22 cellular contexts compared by ENCODE assay signal in the genomic region with DNA sequence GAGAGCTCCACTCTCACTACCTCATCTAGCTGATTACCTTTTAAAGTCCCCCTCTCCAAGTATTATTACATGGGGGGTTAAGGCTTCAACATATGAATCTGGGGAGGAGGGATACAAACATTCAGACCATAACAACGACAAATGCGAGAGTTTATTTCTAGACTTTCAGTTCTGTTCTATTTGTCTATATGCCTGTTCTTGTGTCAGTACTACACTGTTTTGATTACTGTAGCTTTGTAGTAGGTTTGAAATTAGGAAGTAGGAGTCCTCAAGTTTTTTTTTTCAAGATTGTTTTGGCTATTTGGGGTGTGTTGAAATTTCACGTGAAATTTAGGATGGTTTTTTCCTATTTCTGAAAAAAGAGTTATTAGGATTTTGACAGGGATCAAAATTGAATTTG.
"Had no signal": no experiment of that assay in that cellular context is flagged by ENCODE, and none has a peak within 500 bp of the region (broad histone marks: within the 10 kb centered on the region; RNA-seq: fewer than 3 reads in every experiment).

No MANE protein-coding gene starts in this region.

- FAIRE-seq: TTC549 had no signal

- H3K4me2 ChIP-seq: SK-N-SH had no signal

- DNase-seq: activated CD4-positive, alpha-beta memory T cell treated with anti-CD3 and anti-CD28 coated beads, Interleukin-2, amount 10 ng/mL, durations not matched to agents 7 days and 5 days; activated CD4-positive, alpha-beta T cell treated with anti-CD3 and anti-CD28 coated beads for 36 hours; activated CD4-positive, alpha-beta T cell treated with anti-CD3 and anti-CD28 coated beads, Interleukin-2, amount 50 U/mL, for 1 hour; activated naive CD4-positive, alpha-beta T cell treated with anti-CD3 and anti-CD28 coated beads, Interleukin-2, amount 50 U/mL, for 16 hours; activated T-cell treated with anti-CD3 and anti-CD28 coated beads for 4 hours; brain microvascular endothelial cell; Kasumi-1; NCI-H1105 treated with DMSO at 0.1 percent for 48 hours; NCI-H1436 treated with DMSO at 0.1 percent for 48 hours; NCI-H187; NCI-H2081; NCI-H446; NCI-H524; Peyer's patch; Right ventricle myocardium superior; SJCRH30; SK-N-SH; T1000 had no signal

- ATAC-seq: activated CD4-positive, alpha-beta T cell treated with anti-CD3 and anti-CD28 coated beads for 36 hours had no signal

- H3K9ac ChIP-seq: SK-N-SH had no signal

- H3K4me3 Mint-ChIP-seq: activated CD4-positive, alpha-beta memory T cell treated with anti-CD3 and anti-CD28 coated beads, Interleukin-2, amount 10 ng/mL, durations not matched to agents 7 days and 5 days; activated CD4-positive, alpha-beta T cell treated with anti-CD3 and anti-CD28 coated beads for 36 hours had no signal

- H3K9me3 ChIP-seq: SJCRH30, SK-N-SH had no signal

- H3K27me3 Mint-ChIP-seq: activated CD4-positive, alpha-beta memory T cell treated with anti-CD3 and anti-CD28 coated beads, Interleukin-2, amount 10 ng/mL, durations not matched to agents 7 days and 5 days; activated CD4-positive, alpha-beta T cell treated with anti-CD3 and anti-CD28 coated beads for 36 hours had no signal

- H3K27ac ChIP-seq: brain microvascular endothelial cell, cardiac muscle cell, Peyer's patch, RWPE1, SJCRH30, VCaP had no signal

- H3K27ac Mint-ChIP-seq: activated CD4-positive, alpha-beta memory T cell treated with anti-CD3 and anti-CD28 coated beads, Interleukin-2, amount 10 ng/mL, durations not matched to agents 7 days and 5 days; activated CD4-positive, alpha-beta T cell treated with anti-CD3 and anti-CD28 coated beads for 36 hours had no signal

- H3K36me3 ChIP-seq: cardiac muscle cell, Peyer's patch had no signal

- H3K4me1 ChIP-seq: SJCRH30 had no signal

- H3K4me3 ChIP-seq: cardiac muscle cell, Peyer's patch, SJCRH30 had no signal

- H3K27me3 ChIP-seq: brain microvascular endothelial cell, cardiac muscle cell, Peyer's patch, SJCRH30 had no signal
